In the genomic region with DNA sequence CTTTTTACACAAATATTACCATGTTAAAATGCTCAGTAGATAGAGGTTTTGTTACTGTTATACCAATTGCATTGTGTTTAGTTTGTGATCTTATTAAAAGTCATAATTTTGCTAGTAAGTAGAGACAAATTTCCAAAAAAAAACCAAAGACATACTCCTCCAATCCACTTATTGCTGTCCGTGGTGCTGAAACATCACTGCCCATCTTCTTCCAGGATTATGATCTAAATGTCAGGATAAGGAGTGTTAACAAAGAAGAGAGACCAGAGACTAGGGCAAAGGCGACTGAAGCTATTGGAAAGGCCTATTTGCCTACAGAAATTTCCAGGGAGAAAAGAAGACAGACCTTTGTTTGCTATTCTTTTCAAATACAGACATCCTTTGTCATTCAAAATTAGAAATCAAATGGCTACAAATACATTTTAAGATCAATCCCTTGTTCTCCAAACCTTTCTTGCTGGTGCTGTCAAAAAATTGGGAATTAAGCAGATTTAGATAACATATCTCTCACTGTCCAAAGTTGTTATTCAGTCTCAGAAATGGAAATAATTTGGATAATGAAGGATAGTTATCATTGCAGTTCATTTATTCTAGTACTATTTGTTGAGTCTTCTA, we compare ENCODE assay signal across 15 cellular contexts.
DNase-seq lines count a peak whose midpoint lies in the region; ATAC-seq and TF ChIP-seq lines count a peak whose summit lies in the region.
"Had no signal": no experiment of that assay in that cellular context is flagged by ENCODE, and none has a peak within 500 bp of the region (broad histone marks: within the 10 kb centered on the region; RNA-seq: fewer than 3 reads in every experiment).

No MANE protein-coding gene starts in this region.

- no peaks in the 10 kb centered on the region for H3K36me3 Mint-ChIP-seq in stimulated activated effector memory CD8-positive, alpha-beta T cell treated with anti-CD3 and anti-CD28 coated beads, Interleukin-12 subunit alpha, Interleukin-12 subunit beta, amount 100 ng/mL, for 72 hours
- H3K36me3 Mint-ChIP-seq: naive B cell had no signal

- DNase-seq in Daoy (ENCODE audit: low read depth) (peak; percentile 42), LHCN-M2 (ENCODE audit: low read depth) (peak; percentile 60), astrocyte of the cerebellum (ENCODE audit: low read depth) (peak; percentile 57), kidney glomerular epithelial cell (lab: John Stamatoyannopoulos, UW) (peak; percentile 8), SIG-M5 (lab: John Stamatoyannopoulos, UW) (no peak), amygdala (lab: John Stamatoyannopoulos, UW) (no peak)
- no peak for DNase-seq in stimulated activated CD4-positive, alpha-beta T cell treated with anti-CD3 and anti-CD28 coated beads, Interleukin-15, amount 100 ng/mL, for 24 hours
- DNase-seq in stimulated activated effector memory CD8-positive, alpha-beta T cell treated with anti-CD3 and anti-CD28 coated beads, Interleukin-12 subunit alpha, Interleukin-12 subunit beta, amount 100 ng/mL, for 72 hours (ENCODE audit: low spot score in 2 of 2) = no peak
- DNase-seq: activated CD8-positive, alpha-beta memory T cell treated with anti-CD3 and anti-CD28 coated beads for 24 hours; DMS79; naive B cell; NCI-H2107 had no signal

- no peak for TF ChIP-seq CTCF in astrocyte of the cerebellum (IDR thresholded peaks at IDR 0.05; ENCODE audit: low read depth, low read length, missing control alignments)

- no peak overlapping the region for H3K4me3 ChIP-seq in astrocyte of the cerebellum (ENCODE audit: low read depth, low read length)
- H3K4me3 ChIP-seq: ascending aorta, heart left ventricle, SJSA1 had no signal

- no peak for ATAC-seq in stimulated activated effector memory CD8-positive, alpha-beta T cell treated with anti-CD3 and anti-CD28 coated beads, Interleukin-12 subunit alpha, Interleukin-12 subunit beta, amount 100 ng/mL, for 72 hours
- ATAC-seq: heart left ventricle had no signal

- no peak overlapping the region for H3K4me3 Mint-ChIP-seq in stimulated activated effector memory CD8-positive, alpha-beta T cell treated with anti-CD3 and anti-CD28 coated beads, Interleukin-12 subunit alpha, Interleukin-12 subunit beta, amount 100 ng/mL, for 72 hours
- H3K4me3 Mint-ChIP-seq: naive B cell had no signal

- no peaks in the 10 kb centered on the region for H3K4me1 Mint-ChIP-seq in stimulated activated effector memory CD8-positive, alpha-beta T cell treated with anti-CD3 and anti-CD28 coated beads, Interleukin-12 subunit alpha, Interleukin-12 subunit beta, amount 100 ng/mL, for 72 hours
- H3K4me1 Mint-ChIP-seq: naive B cell had no signal

- in situ Hi-C loops in astrocyte of the cerebellum (cut with HindIII; ENCODE audit: low sequenced_read_pairs) = no loop called here

- H3K27ac Mint-ChIP-seq in stimulated activated effector memory CD8-positive, alpha-beta T cell treated with anti-CD3 and anti-CD28 coated beads, Interleukin-12 subunit alpha, Interleukin-12 subunit beta, amount 100 ng/mL, for 72 hours = no peak overlapping the region
- H3K27ac Mint-ChIP-seq: naive B cell had no signal

- no peaks in the 10 kb centered on the region for H3K9me3 Mint-ChIP-seq in stimulated activated effector memory CD8-positive, alpha-beta T cell treated with anti-CD3 and anti-CD28 coated beads, Interleukin-12 subunit alpha, Interleukin-12 subunit beta, amount 100 ng/mL, for 72 hours

Comparison
In these comparisons a context has a peak if more than half of its experiments do, and no peak if none do; other contexts are left out.
1. DNase-seq: peak in Daoy (single experiment), LHCN-M2 (single experiment), astrocyte of the cerebellum (single experiment) and kidney glomerular epithelial cell (single experiment); none in stimulated activated CD4-positive, alpha-beta T cell treated with anti-CD3 and anti-CD28 coated beads, Interleukin-15, amount 100 ng/mL, for 24 hours (single experiment), SIG-M5 (single experiment), amygdala (0 of 56) and stimulated activated effector memory CD8-positive, alpha-beta T cell treated with anti-CD3 and anti-CD28 coated beads, Interleukin-12 subunit alpha, Interleukin-12 subunit beta, amount 100 ng/mL, for 72 hours (0 of 2).